34 cellular contexts compared by ENCODE assay signal in genomic region chr6:33551538-33551937, GRCh38.
"Had no signal": no experiment of that assay in that cellular context is flagged by ENCODE, and none has a peak within 500 bp of the region (broad histone marks: within the 10 kb centered on the region; RNA-seq: fewer than 3 reads in every experiment).

No MANE protein-coding gene starts in this region.

- H3K27ac Mint-ChIP-seq: activated B cell treated with CpG ODN at 0.5 μM for 24 hours; activated CD8-positive, alpha-beta memory T cell treated with anti-CD3 and anti-CD28 coated beads, Interleukin-2, amount 10 ng/mL, durations not matched to agents 7 days and 5 days; activated CD8-positive, alpha-beta T cell treated with anti-CD3 and anti-CD28 coated beads, Interleukin-2, amount 10 ng/mL, durations not matched to agents 7 days and 5 days; activated naive CD8-positive, alpha-beta T cell; activated T-helper 17 cell treated with anti-CD3 and anti-CD28 coated beads, Interleukin-2, amount 50 U/mL, for 72 hours; dendritic cell treated with granulocyte-macrophage colony-stimulating factor and Interleukin-4, amounts not matched to agents 40 ng/mL and 50 ng/mL, for 4 days; effector memory CD8-positive, alpha-beta T cell had no signal

- FAIRE-seq: astrocyte, bronchial epithelial cell, endometrium, endothelial cell of umbilical vein had no signal

- H3K9me3 Mint-ChIP-seq: activated B cell treated with CpG ODN at 0.5 μM for 24 hours; activated T-helper 17 cell treated with anti-CD3 and anti-CD28 coated beads, Interleukin-2, amount 50 U/mL, for 72 hours; central memory CD8-positive, alpha-beta T cell; dendritic cell treated with granulocyte-macrophage colony-stimulating factor and Interleukin-4, amounts not matched to agents 40 ng/mL and 50 ng/mL, for 4 days; effector memory CD8-positive, alpha-beta T cell had no signal

- DNase-seq: activated B cell treated with CpG ODN at 0.5 μM for 24 hours; activated CD4-positive, alpha-beta T cell treated with anti-CD3 and anti-CD28 coated beads for 48 hours; activated CD4-positive, alpha-beta T cell treated with anti-CD3 and anti-CD28 coated beads, Interleukin-2, amount 50 U/mL, for 1 hour; activated CD4-positive, alpha-beta T cell treated with anti-CD3 and anti-CD28 coated beads, Interleukin-2, amount 50 U/mL, for 48 hours; activated CD8-positive, alpha-beta memory T cell treated with anti-CD3 and anti-CD28 coated beads, Interleukin-2, amount 10 ng/mL, durations not matched to agents 7 days and 5 days; activated CD8-positive, alpha-beta memory T cell treated with anti-CD3 and anti-CD28 coated beads, Interleukin-2, amount 50 U/mL, for 4 hours; activated CD8-positive, alpha-beta T cell treated with anti-CD3 and anti-CD28 coated beads, Interleukin-2, amount 10 ng/mL, durations not matched to agents 7 days and 5 days; activated effector memory CD4-positive, alpha-beta T cell treated with Interleukin-2 at 50 U/mL for 16 hours; activated gamma-delta T cell treated with Interleukin-2 at 50 U/mL for 16 hours; activated naive CD4-positive, alpha-beta T cell treated with anti-CD3 and anti-CD28 coated beads, Interleukin-2, amount 50 U/mL, for 16 hours; activated naive CD4-positive, alpha-beta T cell treated with Interleukin-2 at 50 U/mL for 16 hours; activated T-cell treated with anti-CD3 and anti-CD28 coated beads, Interleukin-2, amount 50 U/mL, for 1 hour; amniotic stem cell; anterior cingulate cortex; brain microvascular endothelial cell; dorsolateral prefrontal cortex; effector CD4-positive, alpha-beta T cell; effector memory CD8-positive, alpha-beta T cell; esophagus squamous epithelium; foreskin melanocyte; heart right ventricle; T1000 had no signal

- H3K9me3 ChIP-seq: esophagus squamous epithelium, gastroesophageal sphincter, heart right ventricle had no signal

- H3K27me3 ChIP-seq: brain microvascular endothelial cell, dorsolateral prefrontal cortex, esophagus squamous epithelium, heart right ventricle had no signal

- H3K36me3 ChIP-seq: brain microvascular endothelial cell, esophagus squamous epithelium, gastroesophageal sphincter, heart right ventricle, WERI-Rb-1 had no signal

- H3K27me3 Mint-ChIP-seq: activated CD8-positive, alpha-beta memory T cell treated with anti-CD3 and anti-CD28 coated beads, Interleukin-2, amount 10 ng/mL, durations not matched to agents 7 days and 5 days; activated naive CD8-positive, alpha-beta T cell; activated T-helper 17 cell treated with anti-CD3 and anti-CD28 coated beads, Interleukin-2, amount 50 U/mL, for 72 hours; central memory CD8-positive, alpha-beta T cell; effector memory CD8-positive, alpha-beta T cell had no signal

- H3K4me3 ChIP-seq: coronary artery, dorsolateral prefrontal cortex, esophagus squamous epithelium, gastroesophageal sphincter, heart right ventricle had no signal

- H3K36me3 Mint-ChIP-seq: activated CD8-positive, alpha-beta memory T cell treated with anti-CD3 and anti-CD28 coated beads, Interleukin-2, amount 10 ng/mL, durations not matched to agents 7 days and 5 days; activated naive CD8-positive, alpha-beta T cell had no signal

- H3K27ac ChIP-seq: brain microvascular endothelial cell, coronary artery, dorsolateral prefrontal cortex, epithelial cell of prostate, esophagus squamous epithelium, gastroesophageal sphincter, heart right ventricle, WERI-Rb-1 had no signal

- H3K4me1 ChIP-seq: gastroesophageal sphincter, heart right ventricle had no signal

- H3K4me3 Mint-ChIP-seq: activated B cell treated with CpG ODN at 0.5 μM for 24 hours; activated CD8-positive, alpha-beta memory T cell treated with anti-CD3 and anti-CD28 coated beads, Interleukin-2, amount 10 ng/mL, durations not matched to agents 7 days and 5 days; activated CD8-positive, alpha-beta T cell treated with anti-CD3 and anti-CD28 coated beads, Interleukin-2, amount 10 ng/mL, durations not matched to agents 7 days and 5 days; activated naive CD8-positive, alpha-beta T cell; activated T-helper 17 cell treated with anti-CD3 and anti-CD28 coated beads, Interleukin-2, amount 50 U/mL, for 72 hours; central memory CD8-positive, alpha-beta T cell; dendritic cell treated with granulocyte-macrophage colony-stimulating factor and Interleukin-4, amounts not matched to agents 40 ng/mL and 50 ng/mL, for 4 days; effector memory CD8-positive, alpha-beta T cell had no signal
